In genomic region chr2:78264130-78264529, GRCh38 we compare ENCODE assay signal across 30 cellular contexts.
"Had no signal": no experiment of that assay in that cellular context is flagged by ENCODE, and none has a peak within 500 bp of the region (broad histone marks: within the 10 kb centered on the region; RNA-seq: fewer than 3 reads in every experiment).

No MANE protein-coding gene starts in this region.

- H3K27me3 Mint-ChIP-seq: activated B cell treated with CpG ODN at 0.5 μM for 24 hours; activated CD4-positive, alpha-beta memory T cell treated with anti-CD3 and anti-CD28 coated beads for 36 hours; activated CD4-positive, alpha-beta T cell treated with anti-CD3 and anti-CD28 coated beads, Interleukin-2, amount 10 ng/mL, durations not matched to agents 24 days and 14 days; activated naive CD8-positive, alpha-beta T cell; activated T-cell treated with anti-CD3 and anti-CD28 coated beads, Interleukin-2, amount 50 U/mL, for 24 hours; dendritic cell treated with granulocyte-macrophage colony-stimulating factor and Interleukin-4, amounts not matched to agents 40 ng/mL and 50 ng/mL, for 4 days; effector memory CD8-positive, alpha-beta T cell; T-cell had no signal

- H3K27ac Mint-ChIP-seq: activated B cell treated with CpG ODN at 0.5 μM for 24 hours; activated CD4-positive, alpha-beta memory T cell treated with anti-CD3 and anti-CD28 coated beads for 36 hours; activated CD4-positive, alpha-beta T cell treated with anti-CD3 and anti-CD28 coated beads, Interleukin-2, amount 10 ng/mL, durations not matched to agents 24 days and 14 days; activated naive CD8-positive, alpha-beta T cell; activated T-cell treated with anti-CD3 and anti-CD28 coated beads, Interleukin-2, amount 50 U/mL, for 24 hours; activated T-cell treated with anti-CD3 and anti-CD28 coated beads, Interleukin-2, amount 50 U/mL, for 72 hours; dendritic cell treated with granulocyte-macrophage colony-stimulating factor and Interleukin-4, amounts not matched to agents 40 ng/mL and 50 ng/mL, for 4 days; effector memory CD8-positive, alpha-beta T cell; T-cell; T-helper 1 cell treated with Interleukin-12 subunit alpha and Interleukin-12 subunit beta and Interleukin-4 antibody, amounts not matched to agents 30 μg/mL and 1 μg/mL, for 36 hours had no signal

- H3K9me3 Mint-ChIP-seq: activated B cell treated with CpG ODN at 0.5 μM for 24 hours; activated CD4-positive, alpha-beta T cell treated with anti-CD3 and anti-CD28 coated beads, Interleukin-2, amount 10 ng/mL, durations not matched to agents 24 days and 14 days; dendritic cell treated with granulocyte-macrophage colony-stimulating factor and Interleukin-4, amounts not matched to agents 40 ng/mL and 50 ng/mL, for 4 days had no signal

- H3K4me1 Mint-ChIP-seq: activated B cell treated with CpG ODN at 0.5 μM for 24 hours; activated CD4-positive, alpha-beta T cell treated with anti-CD3 and anti-CD28 coated beads, Interleukin-2, amount 10 ng/mL, durations not matched to agents 24 days and 14 days; T-cell had no signal

- DNase-seq: activated B cell treated with CpG ODN at 0.5 μM for 24 hours; activated CD4-positive, alpha-beta memory T cell treated with anti-CD3 and anti-CD28 coated beads for 36 hours; activated CD4-positive, alpha-beta T cell treated with anti-CD3 and anti-CD28 coated beads, Interleukin-2, amount 10 ng/mL, durations not matched to agents 24 days and 14 days; activated CD8-positive, alpha-beta memory T cell treated with anti-CD3 and anti-CD28 coated beads, Interleukin-2, amount 50 U/mL, for 48 hours; activated gamma-delta T cell treated with Interleukin-2 at 50 U/mL for 16 hours; activated naive CD4-positive, alpha-beta T cell treated with anti-CD3 and anti-CD28 coated beads, Interleukin-2, amount 50 U/mL, for 16 hours; activated naive CD4-positive, alpha-beta T cell treated with Interleukin-2 at 50 U/mL for 16 hours; activated T-cell treated with anti-CD3 and anti-CD28 coated beads for 4 hours; activated T-cell treated with anti-CD3 and anti-CD28 coated beads, Interleukin-2, amount 50 U/mL, for 24 hours; activated T-cell treated with anti-CD3 and anti-CD28 coated beads, Interleukin-2, amount 50 U/mL, for 72 hours; amniotic stem cell; aorta; body of pancreas; central memory CD4-positive, alpha-beta T cell; cerebellar nuclear complex; effector CD4-positive, alpha-beta T cell; effector memory CD8-positive, alpha-beta T cell; erythroblast; foreskin keratinocyte; gastrocnemius medialis; heart right ventricle; SW 1271; T-cell; T-helper 9 cell; WERI-Rb-1 had no signal

- H3K36me3 Mint-ChIP-seq: activated CD4-positive, alpha-beta memory T cell treated with anti-CD3 and anti-CD28 coated beads for 36 hours; activated naive CD8-positive, alpha-beta T cell; T-cell had no signal

- H3K27me3 ChIP-seq: body of pancreas, esophagus muscularis mucosa, foreskin keratinocyte, gastrocnemius medialis, heart right ventricle had no signal

- H3K4me3 Mint-ChIP-seq: activated B cell treated with CpG ODN at 0.5 μM for 24 hours; activated CD4-positive, alpha-beta memory T cell treated with anti-CD3 and anti-CD28 coated beads for 36 hours; activated CD4-positive, alpha-beta T cell treated with anti-CD3 and anti-CD28 coated beads, Interleukin-2, amount 10 ng/mL, durations not matched to agents 24 days and 14 days; activated naive CD8-positive, alpha-beta T cell; activated T-cell treated with anti-CD3 and anti-CD28 coated beads, Interleukin-2, amount 50 U/mL, for 24 hours; activated T-cell treated with anti-CD3 and anti-CD28 coated beads, Interleukin-2, amount 50 U/mL, for 72 hours; dendritic cell treated with granulocyte-macrophage colony-stimulating factor and Interleukin-4, amounts not matched to agents 40 ng/mL and 50 ng/mL, for 4 days; effector memory CD8-positive, alpha-beta T cell; T-cell; T-helper 1 cell treated with Interleukin-12 subunit alpha and Interleukin-12 subunit beta and Interleukin-4 antibody, amounts not matched to agents 30 μg/mL and 1 μg/mL, for 36 hours had no signal

- H3K27ac ChIP-seq: body of pancreas, coronary artery, esophagus muscularis mucosa, foreskin keratinocyte, gastrocnemius medialis, heart right ventricle, WERI-Rb-1 had no signal
